Comparison of ENCODE assay signal across 24 cellular contexts in genomic region chr20:57804470-57805250, GRCh38.
"Had no signal": no experiment of that assay in that cellular context is flagged by ENCODE, and none has a peak within 500 bp of the region (broad histone marks: within the 10 kb centered on the region; RNA-seq: fewer than 3 reads in every experiment).

No MANE protein-coding gene starts in this region.

- ATAC-seq: esophagus mucosa; left cardiac atrium; natural killer cell treated with Interleukin-12 subunit alpha and Interleukin-12 subunit beta and Interleukin-15 and Interleukin-18, amount 100 ng/mL, for 72 hours; psoas muscle; right lobe of liver had no signal

- H3K4me3 ChIP-seq: coronary artery, dorsolateral prefrontal cortex, left ventricle myocardium inferior, lung, neural progenitor cell, psoas muscle, right lobe of liver, stomach, thoracic aorta, transverse colon had no signal

- H3K9me3 ChIP-seq: left ventricle myocardium inferior, psoas muscle, right lobe of liver, stomach, thoracic aorta, transverse colon had no signal

- H3K27ac ChIP-seq: coronary artery, dorsolateral prefrontal cortex, left ventricle myocardium inferior, neural progenitor cell, parathyroid adenoma, psoas muscle, right lobe of liver, stomach, thoracic aorta, transverse colon had no signal

- H3K4me1 ChIP-seq: neural progenitor cell, parathyroid adenoma, psoas muscle, right lobe of liver, transverse colon had no signal

- DNase-seq: dorsolateral prefrontal cortex; effector CD8-positive, alpha-beta T cell; immature natural killer cell; kidney; left cardiac atrium; left ventricle myocardium inferior; mesenchymal stem cell; midbrain; occipital lobe; psoas muscle; retina; right lobe of liver; stimulated activated CD4-positive, alpha-beta T cell treated with anti-CD3 and anti-CD28 coated beads, Interleukin-12 subunit alpha, Interleukin-12 subunit beta, amount 100 ng/mL, for 4 hours; stimulated activated naive CD4-positive, alpha-beta T cell; stomach; substantia nigra; transverse colon had no signal

- H3K9ac ChIP-seq: neural progenitor cell, parathyroid adenoma had no signal

- H3K36me3 ChIP-seq: left ventricle myocardium inferior, neural progenitor cell, right lobe of liver, stomach, thoracic aorta, transverse colon had no signal

- H2AFZ ChIP-seq: neural progenitor cell, parathyroid adenoma had no signal

- H3K4me2 ChIP-seq: neural progenitor cell had no signal

- H3K79me2 ChIP-seq: parathyroid adenoma had no signal

- H3K27me3 ChIP-seq: neural progenitor cell, right lobe of liver, stomach, transverse colon had no signal
